ENCODE assay signal across 17 cellular contexts in genomic region chr5:127326438-127326837, GRCh38. TPM values are rescaled to one million over a fixed set of nuclear protein-coding genes. Genes with fewer than 3 reads are reported as not detected.
"Had no signal": no experiment of that assay in that cellular context is flagged by ENCODE, and none has a peak within 500 bp of the region (broad histone marks: within the 10 kb centered on the region; RNA-seq: fewer than 3 reads in every experiment).

No MANE protein-coding gene starts in this region.

- H3K27ac ChIP-seq: ascending aorta, ovary, sigmoid colon, spleen, VCaP had no signal

- H3K4me3 Mint-ChIP-seq: activated CD4-positive, alpha-beta memory T cell treated with anti-CD3 and anti-CD28 coated beads, Interleukin-2, amount 10 ng/mL, durations not matched to agents 7 days and 5 days; activated CD4-positive, alpha-beta T cell treated with anti-CD3 and anti-CD28 coated beads for 36 hours; activated naive CD4-positive, alpha-beta T cell treated with anti-CD3 and anti-CD28 coated beads, Interleukin-2, amount 10 ng/mL, durations not matched to agents 7 days and 5 days; activated T-cell treated with anti-CD3 and anti-CD28 coated beads, Interleukin-2, amount 50 U/mL, for 24 hours; naive B cell had no signal

- H3K9me3 ChIP-seq: ascending aorta, ovary, sigmoid colon, spleen had no signal

- H3K9me3 Mint-ChIP-seq: activated CD4-positive, alpha-beta memory T cell treated with anti-CD3 and anti-CD28 coated beads, Interleukin-2, amount 10 ng/mL, durations not matched to agents 7 days and 5 days; activated naive CD4-positive, alpha-beta T cell treated with anti-CD3 and anti-CD28 coated beads, Interleukin-2, amount 10 ng/mL, durations not matched to agents 7 days and 5 days; activated T-cell treated with anti-CD3 and anti-CD28 coated beads, Interleukin-2, amount 50 U/mL, for 24 hours; naive B cell had no signal

- H3K27ac Mint-ChIP-seq: activated CD4-positive, alpha-beta memory T cell treated with anti-CD3 and anti-CD28 coated beads, Interleukin-2, amount 10 ng/mL, durations not matched to agents 7 days and 5 days; activated CD4-positive, alpha-beta T cell treated with anti-CD3 and anti-CD28 coated beads for 36 hours; activated naive CD4-positive, alpha-beta T cell treated with anti-CD3 and anti-CD28 coated beads, Interleukin-2, amount 10 ng/mL, durations not matched to agents 7 days and 5 days; activated T-cell treated with anti-CD3 and anti-CD28 coated beads, Interleukin-2, amount 50 U/mL, for 24 hours; naive B cell had no signal

- H3K4me1 ChIP-seq: ascending aorta, sigmoid colon, spleen had no signal

- H3K4me3 ChIP-seq: ascending aorta, ovary, sigmoid colon, spleen had no signal

- H3K4me1 Mint-ChIP-seq: activated CD4-positive, alpha-beta T cell treated with anti-CD3 and anti-CD28 coated beads for 36 hours; activated naive CD4-positive, alpha-beta T cell treated with anti-CD3 and anti-CD28 coated beads, Interleukin-2, amount 10 ng/mL, durations not matched to agents 7 days and 5 days; naive B cell had no signal

- H3K36me3 Mint-ChIP-seq: activated naive CD4-positive, alpha-beta T cell treated with anti-CD3 and anti-CD28 coated beads, Interleukin-2, amount 10 ng/mL, durations not matched to agents 7 days and 5 days; naive B cell had no signal

- H3K27me3 ChIP-seq: ascending aorta, ovary, sigmoid colon had no signal

- H3K36me3 ChIP-seq: ascending aorta, ovary, sigmoid colon, spleen had no signal

- ATAC-seq: activated CD4-positive, alpha-beta T cell treated with anti-CD3 and anti-CD28 coated beads for 36 hours; left lobe of liver had no signal

- DNase-seq: activated CD4-positive, alpha-beta memory T cell treated with anti-CD3 and anti-CD28 coated beads, Interleukin-2, amount 10 ng/mL, durations not matched to agents 7 days and 5 days; activated CD4-positive, alpha-beta T cell treated with anti-CD3 and anti-CD28 coated beads for 36 hours; activated naive CD4-positive, alpha-beta T cell treated with anti-CD3 and anti-CD28 coated beads, Interleukin-2, amount 10 ng/mL, durations not matched to agents 7 days and 5 days; activated T-cell treated with anti-CD3 and anti-CD28 coated beads, Interleukin-2, amount 50 U/mL, for 24 hours; erythroblast; mammary epithelial cell; naive B cell; ovary; sigmoid colon; spleen; stimulated activated CD4-positive, alpha-beta T cell treated with anti-CD3 and anti-CD28 coated beads, Interleukin-1b, Interleukin-23, amount 100 ng/mL, for 48 hours; T1000 had no signal

RNA-seq across cellular contexts. Expression of gene MEGF10, which starts 35.8 kb away (rescaled TPM):
- total RNA-seq: activated CD4-positive, alpha-beta memory T cell treated with anti-CD3 and anti-CD28 coated beads, Interleukin-2, amount 10 ng/mL, durations not matched to agents 7 days and 5 days; activated CD4-positive, alpha-beta T cell treated with anti-CD3 and anti-CD28 coated beads for 36 hours; bronchial epithelial cell had no signal
- polyA plus RNA-seq: keratinocyte, mammary epithelial cell had no signal
